In genomic region chr13:113647351-113648217, GRCh38 we compare ENCODE assay signal across 8 cellular contexts. TPM values are rescaled to one million over a fixed set of nuclear protein-coding genes. Genes with fewer than 3 reads are reported as not detected.
DNase-seq lines count a peak whose midpoint lies in the region; ATAC-seq and TF ChIP-seq lines count a peak whose summit lies in the region.

No MANE protein-coding gene starts in this region.

- no peak overlapping the region for H2AFZ ChIP-seq in mammary epithelial cell (ENCODE audit: low read depth, low read length)

- H3K36me3 ChIP-seq in mammary epithelial cell (ENCODE audit: insufficient read depth, low read length): no peaks in the 10 kb centered on the region
- H3K36me3 ChIP-seq in tibial nerve: no peaks in the 10 kb centered on the region

- intact Hi-C loops in mammary epithelial cell (cut with micrococcal nuclease): no loop called here

- H3K79me2 ChIP-seq in mammary epithelial cell (ENCODE audit: insufficient read depth, low read length): no peaks in the 10 kb centered on the region

- CTCF ChIA-PET in mammary epithelial cell (lab: Charles Lee; ENCODE audit: low non-redundant PET): no interaction called here

- H4K20me1 ChIP-seq in mammary epithelial cell (ENCODE audit: insufficient read depth, low read length): no peaks in the 10 kb centered on the region

- peak; percentile 81 to 87 for TF ChIP-seq EP300 in tibial nerve (IDR thresholded peaks at IDR 0.05)

- H3K9me3 ChIP-seq in mammary epithelial cell (replicated peaks; ENCODE audit: insufficient read depth, low read length): no peaks in the 10 kb centered on the region
- H3K9me3 ChIP-seq in tibial nerve: no peaks in the 10 kb centered on the region

- H3K4me2 ChIP-seq in mammary epithelial cell (ENCODE audit: insufficient read depth, low read depth, low read length): no peak overlapping the region

- TF ChIP-seq CTCF in mammary epithelial cell (conservative IDR thresholded peaks at IDR 0.05 in 1 of 2, IDR thresholded peaks at IDR 0.05 in 1 of 2; ENCODE audit: extremely low read depth in 1 of 2, insufficient read depth in 1 of 2, low read depth in 1 of 2, low read length in 2 of 2) (no peak), tibial nerve (IDR thresholded peaks at IDR 0.05) (no peak)

- no peak overlapping the region for H3K4me3 ChIP-seq in mammary epithelial cell (replicated peaks in 1 of 3; ENCODE audit: insufficient read depth in 1 of 3, low read depth in 2 of 3, low read length in 3 of 3)
- H3K4me3 ChIP-seq in tibial nerve: no peak overlapping the region

- H3K27ac ChIP-seq in mammary epithelial cell (ENCODE audit: insufficient read depth, low read depth, low read length) (no peak overlapping the region), tibial nerve (peak overlapping the region; percentile 33 to 81 (median 50))

- H3K4me1 ChIP-seq in mammary epithelial cell (ENCODE audit: insufficient read depth, low read length) (peaks cover 7% of the 10 kb centered on the region), tibial nerve (peaks cover 0 to 18% (median 4%) of the 10 kb centered on the region in 4 donors)

- H3K9ac ChIP-seq in mammary epithelial cell (ENCODE audit: insufficient read depth, low read length): no peak overlapping the region

- dilution Hi-C loops in mammary epithelial cell (cut with HindIII; ENCODE audit: low sequenced_read_pairs): no loop called here

- peak; percentile 100 for DNase-seq in DMS79 (lab: John Stamatoyannopoulos, UW)
- peak; percentile 88 for DNase-seq in NCI-H2171 (lab: John Stamatoyannopoulos, UW)
- peak; percentile 59 for DNase-seq in mammary epithelial cell
- peak; percentile 29 for DNase-seq in kidney glomerular epithelial cell (lab: John Stamatoyannopoulos, UW)
- peak; percentile 77 to 79 for DNase-seq in tibial nerve (ENCODE audit: low spot score in 2 of 2)

- in situ Hi-C loops in mammary epithelial cell (cut with MboI; ENCODE audit: low sequenced_read_pairs in 2 of 2): no loop called here

- 59% methylated on average over 35 of the region's 42 CpGs for WGBS in mammary epithelial cell (ENCODE audit: low coverage, missing lambda C conversion rate)
- 53 to 64% methylated on average over 41 to 42 of the region's 42 CpGs for WGBS in tibial nerve, 2 donors

- H3K27me3 ChIP-seq in mammary epithelial cell (ENCODE audit: insufficient read depth, low read length): no peaks in the 10 kb centered on the region
- no peaks in the 10 kb centered on the region for H3K27me3 ChIP-seq in tibial nerve

- no TSS peak for BruUV-seq in mammary epithelial cell (replicated peaks; lab: Mats Ljungman, UMichigan)

- ATAC-seq in HG02678 (IDR thresholded peaks at IDR 0.05; ENCODE audit: unreplicated experiment) (no peak), GM19452 (IDR thresholded peaks at IDR 0.05; ENCODE audit: unreplicated experiment) (no peak), HG03108 (IDR thresholded peaks at IDR 0.05; ENCODE audit: unreplicated experiment) (no peak)

- no peak for TF ChIP-seq POLR2A in tibial nerve (IDR thresholded peaks at IDR 0.05)

RNA-seq across cellular contexts. Expression of gene ATP4B, which starts 10.4 kb away (rescaled TPM):
- total RNA-seq in mammary epithelial cell: not detected
- not detected for polyA plus RNA-seq in mammary epithelial cell
- not detected for polyA minus RNA-seq in mammary epithelial cell
- not detected for total RNA-seq in tibial nerve

RNA-seq across cellular contexts. Expression of gene GRK1, which starts 19.4 kb away (rescaled TPM):
- total RNA-seq in mammary epithelial cell (under 1 TPM in 1 of 2 donors, not detected in 1; 0.50 TPM), tibial nerve (not detected)
- not detected for polyA plus RNA-seq in mammary epithelial cell
- not detected for polyA minus RNA-seq in mammary epithelial cell

Comparison
In these comparisons a context has a peak if more than half of its experiments do, and no peak if none do; other contexts are left out.
1. DNase-seq: peak in every context shown above with its lines; median percentile 100 in DMS79; 88 in NCI-H2171; 78 in tibial nerve; 59 in mammary epithelial cell; 29 in kidney glomerular epithelial cell.